In genomic region chr1:37865348-37866119, GRCh38 we compare ENCODE assay signal across 1 cellular context.
TF ChIP-seq lines count a peak whose summit lies in the region.

No MANE protein-coding gene starts in this region.

TF ChIP-seq in HCT116, 20 proteins besides CTCF, POLR2A, EP300 and RAD21 (continued from another document):
- TF ChIP-seq, protein P1, sequence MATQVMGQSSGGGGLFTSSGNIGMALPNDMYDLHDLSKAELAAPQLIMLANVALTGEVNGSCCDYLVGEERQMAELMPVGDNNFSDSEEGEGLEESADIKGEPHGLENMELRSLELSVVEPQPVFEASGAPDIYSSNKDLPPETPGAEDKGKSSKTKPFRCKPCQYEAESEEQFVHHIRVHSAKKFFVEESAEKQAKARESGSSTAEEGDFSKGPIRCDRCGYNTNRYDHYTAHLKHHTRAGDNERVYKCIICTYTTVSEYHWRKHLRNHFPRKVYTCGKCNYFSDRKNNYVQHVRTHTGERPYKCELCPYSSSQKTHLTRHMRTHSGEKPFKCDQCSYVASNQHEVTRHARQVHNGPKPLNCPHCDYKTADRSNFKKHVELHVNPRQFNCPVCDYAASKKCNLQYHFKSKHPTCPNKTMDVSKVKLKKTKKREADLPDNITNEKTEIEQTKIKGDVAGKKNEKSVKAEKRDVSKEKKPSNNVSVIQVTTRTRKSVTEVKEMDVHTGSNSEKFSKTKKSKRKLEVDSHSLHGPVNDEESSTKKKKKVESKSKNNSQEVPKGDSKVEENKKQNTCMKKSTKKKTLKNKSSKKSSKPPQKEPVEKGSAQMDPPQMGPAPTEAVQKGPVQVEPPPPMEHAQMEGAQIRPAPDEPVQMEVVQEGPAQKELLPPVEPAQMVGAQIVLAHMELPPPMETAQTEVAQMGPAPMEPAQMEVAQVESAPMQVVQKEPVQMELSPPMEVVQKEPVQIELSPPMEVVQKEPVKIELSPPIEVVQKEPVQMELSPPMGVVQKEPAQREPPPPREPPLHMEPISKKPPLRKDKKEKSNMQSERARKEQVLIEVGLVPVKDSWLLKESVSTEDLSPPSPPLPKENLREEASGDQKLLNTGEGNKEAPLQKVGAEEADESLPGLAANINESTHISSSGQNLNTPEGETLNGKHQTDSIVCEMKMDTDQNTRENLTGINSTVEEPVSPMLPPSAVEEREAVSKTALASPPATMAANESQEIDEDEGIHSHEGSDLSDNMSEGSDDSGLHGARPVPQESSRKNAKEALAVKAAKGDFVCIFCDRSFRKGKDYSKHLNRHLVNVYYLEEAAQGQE (IDR thresholded peaks at IDR 0.05; ENCODE audit: low read depth), result no peak
- TF ChIP-seq POLR2AphosphoS5 (IDR thresholded peaks at IDR 0.05; ENCODE audit: low read depth, low read length) (peak; percentile 61; the same call in 1 of the 2 replicates), TCF7L2 (IDR thresholded peaks at IDR 0.05; ENCODE audit: borderline replicate concordance, extremely low read depth, insufficient read depth, insufficient read length) (no peak), YY1 (IDR thresholded peaks at IDR 0.05; ENCODE audit: extremely low read depth, insufficient replicate concordance, low read depth, low read length) (no peak), MAX (IDR thresholded peaks at IDR 0.05) (peak; percentile 89), EGR1 (IDR thresholded peaks at IDR 0.05; ENCODE audit: low read depth) (no peak), FOSL1 (IDR thresholded peaks at IDR 0.05; ENCODE audit: low read depth) (peak; percentile 88), EZH2phosphoT487 (IDR thresholded peaks at IDR 0.05; ENCODE audit: borderline replicate concordance) (no peak), CEBPB (IDR thresholded peaks at IDR 0.05; ENCODE audit: low read depth) (peak; percentile 65; the same call in 1 of the 2 replicates), SIN3A (IDR thresholded peaks at IDR 0.05; ENCODE audit: low read depth) (no peak; the same call in 1 of the 2 replicates), ZNF274 (IDR thresholded peaks at IDR 0.05; ENCODE audit: low read depth, low read length) (no peak), ELF1 (IDR thresholded peaks at IDR 0.05; ENCODE audit: borderline replicate concordance, low read depth) (no peak), SP1 (IDR thresholded peaks at IDR 0.05; ENCODE audit: low read depth) (peak; percentile 82), CBX3 (IDR thresholded peaks at IDR 0.05; ENCODE audit: low read depth) (no peak), ZBTB33 (IDR thresholded peaks at IDR 0.05; ENCODE audit: extremely low read depth, insufficient replicate concordance, low read length) (no peak), EZH2 (IDR thresholded peaks at IDR 0.05) (no peak)
